ENCODE assay signal across 16 cellular contexts in genomic region chr13:73933795-73934194, GRCh38.
DNase-seq lines count a peak whose midpoint lies in the region; ATAC-seq and TF ChIP-seq lines count a peak whose summit lies in the region.
"Had no signal": no experiment of that assay in that cellular context is flagged by ENCODE, and none has a peak within 500 bp of the region (broad histone marks: within the 10 kb centered on the region; RNA-seq: fewer than 3 reads in every experiment).

No MANE protein-coding gene starts in this region.

- DNase-seq in activated CD4-positive, alpha-beta T cell treated with anti-CD3 and anti-CD28 coated beads, Interleukin-2, amount 10 ng/mL, durations not matched to agents 24 days and 14 days: no peak
- DNase-seq in activated CD4-positive, alpha-beta T cell treated with anti-CD3 and anti-CD28 coated beads, Interleukin-2, amount 50 U/mL, for 48 hours: no peak
- DNase-seq in HFFc6 (no peak), SK-N-MC (ENCODE audit: low read depth, low spot score) (no peak), substantia nigra (lab: John Stamatoyannopoulos, UW) (no peak)
- no peak for DNase-seq in natural killer cell treated with Interleukin-12 subunit alpha and Interleukin-12 subunit beta and Interleukin-15 and Interleukin-18, amount 100 ng/mL, for 72 hours (ENCODE audit: low spot score)
- no peak for DNase-seq in stimulated activated CD4-positive, alpha-beta T cell treated with anti-CD3 and anti-CD28 coated beads, Interleukin-15, amount 100 ng/mL, for 24 hours
- DNase-seq: activated CD4-positive, alpha-beta T cell treated with anti-CD3 and anti-CD28 coated beads, Interleukin-2, amount 50 U/mL, for 1 hour; activated effector memory CD4-positive, alpha-beta T cell treated with anti-CD3 and anti-CD28 coated beads, Interleukin-2, amount 50 U/mL, for 16 hours; Caco-2; effector CD4-positive, alpha-beta T cell; foreskin melanocyte; NCI-H1092 treated with DMSO at 0.1 percent for 48 hours; NCI-H526; T-helper 9 cell had no signal

- intact Hi-C loops in activated CD4-positive, alpha-beta T cell treated with anti-CD3 and anti-CD28 coated beads, Interleukin-2, amount 10 ng/mL, durations not matched to agents 24 days and 14 days (cut with micrococcal nuclease): no loop called here

- no peaks in the 10 kb centered on the region for H3K36me3 ChIP-seq in SK-N-MC (ENCODE audit: insufficient read depth, low read length)

- peak overlapping the region; percentile 54 for H3K27ac Mint-ChIP-seq in activated CD4-positive, alpha-beta T cell treated with anti-CD3 and anti-CD28 coated beads, Interleukin-2, amount 10 ng/mL, durations not matched to agents 24 days and 14 days
- peak overlapping the region; percentile 52 for H3K27ac Mint-ChIP-seq in HFFc6
- peak overlapping the region; percentile 15 to 39 for H3K27ac Mint-ChIP-seq in natural killer cell treated with Interleukin-12 subunit alpha and Interleukin-12 subunit beta and Interleukin-15 and Interleukin-18, amount 100 ng/mL, for 72 hours

- no peak overlapping the region for H3K4me3 Mint-ChIP-seq in activated CD4-positive, alpha-beta T cell treated with anti-CD3 and anti-CD28 coated beads, Interleukin-2, amount 10 ng/mL, durations not matched to agents 24 days and 14 days
- no peak overlapping the region; the same call in 1 of the 2 replicates for H3K4me3 Mint-ChIP-seq in HFFc6
- peak overlapping the region; percentile 54 for H3K4me3 Mint-ChIP-seq in natural killer cell treated with Interleukin-12 subunit alpha and Interleukin-12 subunit beta and Interleukin-15 and Interleukin-18, amount 100 ng/mL, for 72 hours

- H3K9me3 Mint-ChIP-seq in activated CD4-positive, alpha-beta T cell treated with anti-CD3 and anti-CD28 coated beads, Interleukin-2, amount 10 ng/mL, durations not matched to agents 24 days and 14 days: no peaks in the 10 kb centered on the region
- no peaks in the 10 kb centered on the region for H3K9me3 Mint-ChIP-seq in HFFc6
- H3K9me3 Mint-ChIP-seq in natural killer cell treated with Interleukin-12 subunit alpha and Interleukin-12 subunit beta and Interleukin-15 and Interleukin-18, amount 100 ng/mL, for 72 hours: no peaks in the 10 kb centered on the region

- H3K4me1 Mint-ChIP-seq in activated CD4-positive, alpha-beta T cell treated with anti-CD3 and anti-CD28 coated beads, Interleukin-2, amount 10 ng/mL, durations not matched to agents 24 days and 14 days: peaks cover 23% of the 10 kb centered on the region
- peaks cover 65% of the 10 kb centered on the region for H3K4me1 Mint-ChIP-seq in HFFc6 (ENCODE audit: low read depth)
- H3K4me1 Mint-ChIP-seq in natural killer cell treated with Interleukin-12 subunit alpha and Interleukin-12 subunit beta and Interleukin-15 and Interleukin-18, amount 100 ng/mL, for 72 hours (ENCODE audit: low read depth in 2 of 2): peaks cover 47 to 51% of the 10 kb centered on the region in 2 donors

- no peaks in the 10 kb centered on the region for H3K27me3 Mint-ChIP-seq in activated CD4-positive, alpha-beta T cell treated with anti-CD3 and anti-CD28 coated beads, Interleukin-2, amount 10 ng/mL, durations not matched to agents 24 days and 14 days
- no peaks in the 10 kb centered on the region for H3K27me3 Mint-ChIP-seq in HFFc6 (ENCODE audit: insufficient read depth)
- no peaks in the 10 kb centered on the region for H3K27me3 Mint-ChIP-seq in natural killer cell treated with Interleukin-12 subunit alpha and Interleukin-12 subunit beta and Interleukin-15 and Interleukin-18, amount 100 ng/mL, for 72 hours

- no peak overlapping the region for H3K9ac ChIP-seq in SK-N-MC (ENCODE audit: insufficient read length)

- peaks cover 11% of the 10 kb centered on the region for H3K36me3 Mint-ChIP-seq in activated CD4-positive, alpha-beta T cell treated with anti-CD3 and anti-CD28 coated beads, Interleukin-2, amount 10 ng/mL, durations not matched to agents 24 days and 14 days (ENCODE audit: low read depth)
- H3K36me3 Mint-ChIP-seq in HFFc6 (ENCODE audit: low read depth): peaks cover 13% of the 10 kb centered on the region
- H3K36me3 Mint-ChIP-seq in natural killer cell treated with Interleukin-12 subunit alpha and Interleukin-12 subunit beta and Interleukin-15 and Interleukin-18, amount 100 ng/mL, for 72 hours: no peaks in the 10 kb centered on the region

- H3K9me3 ChIP-seq in SK-N-MC (ENCODE audit: low read depth, low read length): no peaks in the 10 kb centered on the region
- H3K9me3 ChIP-seq: Caco-2 had no signal

- ATAC-seq in natural killer cell treated with Interleukin-12 subunit alpha and Interleukin-12 subunit beta and Interleukin-15 and Interleukin-18, amount 100 ng/mL, for 72 hours: peak in 1 of 2 donors; percentile 24
- no peak for ATAC-seq in GM18861 (IDR thresholded peaks at IDR 0.05; ENCODE audit: unreplicated experiment)

- no peak for TF ChIP-seq CTCF in HFFc6 (IDR thresholded peaks at IDR 0.05)

- no peak overlapping the region for H3K4me3 ChIP-seq in SK-N-MC

- peak overlapping the region; percentile 10; the same call in 1 of the 2 replicates for H3K27ac ChIP-seq in SK-N-MC
- H3K27ac ChIP-seq in substantia nigra (ENCODE audit: low read depth, low read length, poor library complexity, severe bottlenecking): no peak overlapping the region
